In the genomic region with DNA sequence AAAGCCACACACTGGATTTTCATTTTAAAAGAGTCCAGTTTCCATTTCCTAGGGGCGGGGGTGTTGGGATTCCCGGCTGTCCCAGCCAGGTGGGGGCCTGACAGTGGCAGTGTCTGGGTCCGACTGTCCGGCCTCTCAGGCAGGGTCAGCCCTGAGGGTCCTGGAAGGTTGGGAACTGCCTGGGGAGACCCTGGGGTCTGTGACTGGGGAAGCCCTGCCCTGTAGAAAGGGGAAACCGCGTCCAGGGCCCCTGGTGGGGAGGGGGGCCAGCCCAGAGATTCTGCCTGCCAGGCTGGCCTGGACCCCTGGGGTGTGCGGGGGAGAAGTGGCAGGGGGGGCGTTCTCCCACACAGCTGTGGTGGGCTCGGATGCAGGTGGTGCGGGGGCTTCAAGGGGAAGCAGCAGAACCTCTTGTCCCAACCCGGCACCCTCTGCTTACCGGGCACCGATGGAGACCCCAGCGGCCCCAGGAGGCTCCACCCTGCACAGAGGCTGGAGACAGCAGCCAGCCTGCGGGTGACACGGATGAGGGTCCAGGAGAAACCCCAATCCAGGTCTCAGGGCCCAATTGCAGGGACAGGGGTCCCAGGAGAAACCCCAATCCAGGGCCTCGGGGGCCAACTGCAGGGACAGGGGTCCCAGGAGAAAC, we compare ENCODE assay signal across 22 cellular contexts. TPM values are rescaled to one million over a fixed set of nuclear protein-coding genes. Genes with fewer than 3 reads are reported as not detected.
DNase-seq lines count a peak whose midpoint lies in the region; ATAC-seq, FAIRE-seq and TF ChIP-seq lines count a peak whose summit lies in the region.
"Had no signal": no experiment of that assay in that cellular context is flagged by ENCODE, and none has a peak within 500 bp of the region (broad histone marks: within the 10 kb centered on the region; RNA-seq: fewer than 3 reads in every experiment).

No MANE protein-coding gene starts in this region.

- H3K9me3 Mint-ChIP-seq in stimulated activated memory B cell treated with anti-CD40 and anti-IgM and Interleukin-4, amounts not matched to agents 10 μg/mL and 1 μg/mL and 100 μg/mL, for 72 hours: peaks cover 7% of the 10 kb centered on the region
- H3K9me3 Mint-ChIP-seq: CD8-positive, alpha-beta T cell; HFFc6 had no signal

- peak in 2 of 3 donors; percentile 41 to 50 for DNase-seq in right cardiac atrium
- no peak for DNase-seq in right atrium auricular region (ENCODE audit: low spot score)
- DNase-seq in kidney: peak; percentile 58
- no peak for DNase-seq in effector memory CD4-positive, alpha-beta T cell
- DNase-seq: Caco-2; CD4-positive, CD25-positive, alpha-beta regulatory T cell; DMS153; DND-41; HFFc6 had no signal

- peaks cover 32% of the 10 kb centered on the region for H3K27me3 Mint-ChIP-seq in stimulated activated memory B cell treated with anti-CD40 and anti-IgM and Interleukin-4, amounts not matched to agents 10 μg/mL and 1 μg/mL and 100 μg/mL, for 72 hours
- H3K27me3 Mint-ChIP-seq: CD4-positive, CD25-positive, alpha-beta regulatory T cell had no signal

- H3K9me3 ChIP-seq in right cardiac atrium (ENCODE audit: control insufficient read depth, low read length): no peaks in the 10 kb centered on the region
- H3K9me3 ChIP-seq in right atrium auricular region: no peaks in the 10 kb centered on the region
- H3K9me3 ChIP-seq in kidney (ENCODE audit: control insufficient read depth in 1 of 2, low read length in 2 of 2): no peaks in the 10 kb centered on the region
- no peaks in the 10 kb centered on the region for H3K9me3 ChIP-seq in effector memory CD4-positive, alpha-beta T cell (ENCODE audit: control insufficient read depth, low read length)
- H3K9me3 ChIP-seq: Caco-2 had no signal

- H3K27me3 ChIP-seq in right cardiac atrium (ENCODE audit: control insufficient read depth, insufficient read depth) (no peaks in the 10 kb centered on the region), right atrium auricular region (no peaks in the 10 kb centered on the region)
- H3K27me3 ChIP-seq in effector memory CD4-positive, alpha-beta T cell (replicated peaks; ENCODE audit: control insufficient read depth, insufficient read depth, low read length, poor library complexity, severe bottlenecking): no peaks in the 10 kb centered on the region

- H3K4me1 ChIP-seq in right cardiac atrium (ENCODE audit: control insufficient read depth, insufficient read depth, low read length): no peaks in the 10 kb centered on the region
- no peaks in the 10 kb centered on the region for H3K4me1 ChIP-seq in right atrium auricular region
- H3K4me1 ChIP-seq in kidney (ENCODE audit: control insufficient read depth in 1 of 2, insufficient read depth in 1 of 2, low read depth in 1 of 2, low read length in 2 of 2): no peaks in the 10 kb centered on the region
- no peaks in the 10 kb centered on the region for H3K4me1 ChIP-seq in effector memory CD4-positive, alpha-beta T cell (ENCODE audit: control insufficient read depth, insufficient read depth, low read length, poor library complexity, severe bottlenecking)
- H3K4me1 ChIP-seq: Caco-2, HAP-1 had no signal

- H3K36me3 ChIP-seq in right atrium auricular region (no peaks in the 10 kb centered on the region), kidney (ENCODE audit: control insufficient read depth in 1 of 2, insufficient read depth in 2 of 2, low read length in 2 of 2) (no peaks in the 10 kb centered on the region)
- no peaks in the 10 kb centered on the region for H3K36me3 ChIP-seq in effector memory CD4-positive, alpha-beta T cell (ENCODE audit: control insufficient read depth, insufficient read depth, low read length)
- H3K36me3 ChIP-seq: HAP-1 had no signal

- H3K27ac Mint-ChIP-seq in stimulated activated memory B cell treated with anti-CD40 and anti-IgM and Interleukin-4, amounts not matched to agents 10 μg/mL and 1 μg/mL and 100 μg/mL, for 72 hours: peak overlapping the region; percentile 27
- H3K27ac Mint-ChIP-seq: CD8-positive, alpha-beta T cell; GM23338; HFFc6 had no signal

- intact Hi-C loops in right cardiac atrium (cut with DNase I) (loop anchor here (10.0 kb wide), 2 partner anchors 140 to 150 kb away; a partner anchor contains a TSS), kidney (cut with DNase I) (loop anchor here (10.0 kb wide), 1 partner anchor 140 kb away; a partner anchor contains a TSS)

- no peak overlapping the region for H3K27ac ChIP-seq in right cardiac atrium (ENCODE audit: low read length)
- no peak overlapping the region for H3K27ac ChIP-seq in right atrium auricular region
- no peak overlapping the region for H3K27ac ChIP-seq in kidney (ENCODE audit: low read depth in 2 of 2, low read length in 2 of 2)
- H3K27ac ChIP-seq in effector memory CD4-positive, alpha-beta T cell (ENCODE audit: insufficient read depth, low read length, poor library complexity, severe bottlenecking): no peak overlapping the region
- H3K27ac ChIP-seq: C4-2B had no signal

- H3K4me3 ChIP-seq in right cardiac atrium (ENCODE audit: low read length): no peak overlapping the region
- H3K4me3 ChIP-seq in right atrium auricular region: no peak overlapping the region
- no peak overlapping the region for H3K4me3 ChIP-seq in kidney (ENCODE audit: low read length in 2 of 2)
- H3K4me3 ChIP-seq in effector memory CD4-positive, alpha-beta T cell (ENCODE audit: insufficient read depth, low read depth, low read length, poor library complexity, severe bottlenecking): no peak overlapping the region
- H3K4me3 ChIP-seq: GM23338, HAP-1 had no signal

- no peaks in the 10 kb centered on the region for H3K36me3 Mint-ChIP-seq in stimulated activated memory B cell treated with anti-CD40 and anti-IgM and Interleukin-4, amounts not matched to agents 10 μg/mL and 1 μg/mL and 100 μg/mL, for 72 hours
- H3K36me3 Mint-ChIP-seq: CD4-positive, CD25-positive, alpha-beta regulatory T cell; CD8-positive, alpha-beta T cell had no signal

- H3K9ac ChIP-seq in kidney (ENCODE audit: low read length in 2 of 2): no peak overlapping the region

- 97% methylated on average over 17 of the region's 17 CpGs for WGBS in right cardiac atrium

- peaks cover 15% of the 10 kb centered on the region for H3K4me1 Mint-ChIP-seq in stimulated activated memory B cell treated with anti-CD40 and anti-IgM and Interleukin-4, amounts not matched to agents 10 μg/mL and 1 μg/mL and 100 μg/mL, for 72 hours
- H3K4me1 Mint-ChIP-seq: GM23338 had no signal

- H3K4me3 Mint-ChIP-seq in stimulated activated memory B cell treated with anti-CD40 and anti-IgM and Interleukin-4, amounts not matched to agents 10 μg/mL and 1 μg/mL and 100 μg/mL, for 72 hours: no peak overlapping the region
- H3K4me3 Mint-ChIP-seq: CD8-positive, alpha-beta T cell; GM23338; HFFc6 had no signal

- FAIRE-seq in kidney (lab: Jason Lieb, UNC): no peak
- FAIRE-seq: G401.6, GM12892, GM19239 had no signal

- no peak for TF ChIP-seq CTCF in right atrium auricular region (IDR thresholded peaks at IDR 0.05)
- no peak for TF ChIP-seq CTCF in kidney (IDR thresholded peaks at IDR 0.05; ENCODE audit: borderline replicate concordance, extremely low read depth, insufficient read depth)

- ATAC-seq in right cardiac atrium (no peak), GM21526 (IDR thresholded peaks at IDR 0.05; ENCODE audit: low FRiP score, unreplicated experiment) (no peak)
- no peak for ATAC-seq in stimulated activated memory B cell treated with anti-CD40 and anti-IgM and Interleukin-4, amounts not matched to agents 10 μg/mL and 1 μg/mL and 100 μg/mL, for 72 hours
- ATAC-seq: CD8-positive, alpha-beta T cell; GM23338 had no signal

RNA-seq across cellular contexts. Expression of a gene that starts 4.9 kb away (rescaled TPM):
- not detected for total RNA-seq in right cardiac atrium
- polyA plus RNA-seq in right cardiac atrium: 0.05 TPM
- not detected for total RNA-seq in right atrium auricular region
- 0.13 TPM for total RNA-seq in kidney
- not detected for polyA plus RNA-seq in kidney (ENCODE audit: insufficient read depth, low read depth, low replicate concordance)
- total RNA-seq: A172, A673, Caco-2, GM23338, H4, HFFc6 had no signal
- polyA plus RNA-seq: BJ; CD4-positive, CD25-positive, alpha-beta regulatory T cell; GM23338 had no signal

RNA-seq across cellular contexts. Expression of a gene that starts 15.7 kb away (rescaled TPM):
- total RNA-seq in right cardiac atrium (1 to 10 TPM; 5.2 to 6.8 (median 5.4) TPM), right atrium auricular region (10 to 100 TPM in 1 of 2 donors, 1 to 10 TPM in 1; 1.0 to 17.5 TPM), kidney (1.6 TPM)
- polyA plus RNA-seq in right cardiac atrium (7.4 TPM), kidney (ENCODE audit: insufficient read depth, low read depth, low replicate concordance) (0.49 TPM)
- total RNA-seq: A172, Caco-2, H4, HFFc6 had no signal
- polyA plus RNA-seq: BJ had no signal

Comparison
In these comparisons a context has a peak if more than half of its experiments do, and no peak if none do; other contexts are left out.
1. DNase-seq: peak in right cardiac atrium (2 of 3) and kidney (single experiment); none in right atrium auricular region (single experiment) and effector memory CD4-positive, alpha-beta T cell (0 of 3).